In genomic region chr1:233158322-233158721, GRCh38 we compare ENCODE assay signal across 33 cellular contexts.
"Had no signal": no experiment of that assay in that cellular context is flagged by ENCODE, and none has a peak within 500 bp of the region (broad histone marks: within the 10 kb centered on the region; RNA-seq: fewer than 3 reads in every experiment).

No MANE protein-coding gene starts in this region.

- H3K9me3 ChIP-seq: MG63 had no signal

- DNase-seq: Kasumi-1, MG63, MM.1S, MV-4-11, NCI-H1048, NCI-H1092, NCI-H1092 treated with DMSO at 0.1 percent for 48 hours, NCI-H1105, NCI-H1105 treated with DMSO at 0.1 percent for 48 hours, NCI-H1417, NCI-H1417 treated with DMSO at 0.1 percent for 48 hours, NCI-H1436, NCI-H1436 treated with DMSO at 0.1 percent for 48 hours, NCI-H146, NCI-H1694, NCI-H1694 treated with DMSO at 0.1 percent for 48 hours, NCI-H187, NCI-H187 treated with DMSO at 0.1 percent for 48 hours, NCI-H1930, NCI-H2029, NCI-H2029 treated with DMSO at 0.1 percent for 48 hours, NCI-H2081, NCI-H2081 treated with DMSO at 0.1 percent for 48 hours, NCI-H2107, NCI-H2171, NCI-H2171 treated with DMSO at 0.1 percent for 48 hours, NCI-H2227 treated with DMSO at 0.1 percent for 48 hours, NCI-H226, NCI-H345, NCI-H446, NCI-H446 treated with DMSO at 0.1 percent for 48 hours, NCI-H510A, NCI-H510A treated with DMSO at 0.1 percent for 48 hours had no signal

- H3K4me3 ChIP-seq: MG63 had no signal

- H3K36me3 ChIP-seq: MG63 had no signal
